1 cellular context compared by ENCODE assay signal in genomic region chr1:151716771-151717631, GRCh38.
TF ChIP-seq lines count a peak whose summit lies in the region.

Gene CELF3 (minus strand): TSS chr1:151716803. CDS start chr1:151716020, 783 bp downstream.

TF ChIP-seq in K562, 482 proteins besides CTCF, POLR2A, EP300 and RAD21 (continued from another document and continues in another):
- TF ChIP-seq CHD2 (IDR thresholded peaks at IDR 0.05; ENCODE audit: low read depth, low read length) (0 out of 2 replicates have a peak, but pooled peaks have one; percentile 20), ZC3H4 (CRISPR knock-in tag; IDR thresholded peaks at IDR 0.05; ENCODE audit: borderline replicate concordance) (no peak), ZNF444 (CRISPR knock-in tag; IDR thresholded peaks at IDR 0.05) (no peak), RAD51 (IDR thresholded peaks at IDR 0.05; ENCODE audit: borderline replicate concordance, low read depth) (no peak), NBN (IDR thresholded peaks at IDR 0.05; ENCODE audit: low read depth) (peak; percentile 43; the same call in 1 of the 2 replicates), U2AF1 (optimal IDR thresholded peaks at IDR 0.05; ENCODE audit: low read depth, low read length) (no peak), HOXB6 (CRISPR knock-in tag; IDR thresholded peaks at IDR 0.05; ENCODE audit: borderline replicate concordance) (no peak), NFATC3 (IDR thresholded peaks at IDR 0.05) (peak; percentile 87), ZBTB5 (IDR thresholded peaks at IDR 0.05) (no peak), BMI1 (IDR thresholded peaks at IDR 0.05; ENCODE audit: low read length) (no peak), KAT2B (IDR thresholded peaks at IDR 0.05; ENCODE audit: low read depth, low read length) (no peak), CREB1 (IDR thresholded peaks at IDR 0.05) (0 out of 2 replicates have a peak, but pooled peaks have one; percentile 10), CREB1 (CRISPR knock-in tag; IDR thresholded peaks at IDR 0.05) (no peak), PHF8 (IDR thresholded peaks at IDR 0.05; ENCODE audit: borderline replicate concordance, low read length) (no peak), UBTF (IDR thresholded peaks at IDR 0.05; ENCODE audit: borderline replicate concordance in 1 of 2, low read depth in 2 of 2, low read length in 2 of 2) (no peak), SRSF9 (IDR thresholded peaks at IDR 0.05; ENCODE audit: borderline replicate concordance, low read depth, low read length) (no peak), CHD1 (IDR thresholded peaks at IDR 0.05; ENCODE audit: low read length) (no peak), FOXA1 (IDR thresholded peaks at IDR 0.05; ENCODE audit: borderline replicate concordance) (no peak), CHAMP1 (IDR thresholded peaks at IDR 0.05) (peak; percentile 92), ZNF311 (CRISPR knock-in tag; IDR thresholded peaks at IDR 0.05) (no peak), U2AF2 (optimal IDR thresholded peaks at IDR 0.05; ENCODE audit: low read depth, low read length) (no peak), ILK (tag; IDR thresholded peaks at IDR 0.05; ENCODE audit: borderline replicate concordance, low read depth) (no peak), SRSF1 (IDR thresholded peaks at IDR 0.05; ENCODE audit: low read depth, low read length) (no peak), ZFX (CRISPR knock-in tag; IDR thresholded peaks at IDR 0.05) (no peak), ZNF57 (CRISPR knock-in tag; IDR thresholded peaks at IDR 0.05) (no peak), YY1 (IDR thresholded peaks at IDR 0.05; ENCODE audit: borderline replicate concordance in 1 of 3, control insufficient read depth in 1 of 3, extremely low read depth in 1 of 3, insufficient read depth in 3 of 3, insufficient read length in 1 of 3, insufficient replicate concordance in 2 of 3, low read depth in 1 of 3, low read length in 2 of 3) (peak in 2 of 3 experiments; percentile 60 to 70), STAG1 (CRISPR knock-in tag; IDR thresholded peaks at IDR 0.05; ENCODE audit: borderline replicate concordance) (no peak), FOS (IDR thresholded peaks at IDR 0.05; ENCODE audit: extremely low read depth, insufficient read length) (no peak), POLR2AphosphoS5 (IDR thresholded peaks at IDR 0.05; ENCODE audit: control insufficient read depth, insufficient read depth, low read depth, low read length) (peak; percentile 53; the same call in 1 of the 2 replicates), ARNT (IDR thresholded peaks at IDR 0.05) (peak; percentile 40 to 81; a peak in 2 of 4 replicates), MAFG (tag; conservative IDR thresholded peaks at IDR 0.05) (no peak), PTTG1 (tag; IDR thresholded peaks at IDR 0.05; ENCODE audit: low read depth) (no peak), AFF4 (CRISPR knock-in tag; IDR thresholded peaks at IDR 0.05) (no peak), NFRKB (IDR thresholded peaks at IDR 0.05; ENCODE audit: low read depth) (no peak), PYGO2 (tag; IDR thresholded peaks at IDR 0.05) (no peak), ZNF76 (CRISPR knock-in tag; IDR thresholded peaks at IDR 0.05; ENCODE audit: borderline replicate concordance) (no peak), CBFB (CRISPR knock-in tag; IDR thresholded peaks at IDR 0.05) (no peak), ZNF197 (CRISPR knock-in tag; IDR thresholded peaks at IDR 0.05; ENCODE audit: low read depth) (no peak), ELF1 (tag; IDR thresholded peaks at IDR 0.05) (no peak), ZNF324 (CRISPR knock-in tag; IDR thresholded peaks at IDR 0.05) (no peak), BRD4 (IDR thresholded peaks at IDR 0.05) (no peak), RCOR1 (IDR thresholded peaks at IDR 0.05; ENCODE audit: borderline replicate concordance in 1 of 2, low read depth in 2 of 2, low read length in 2 of 2) (peak in 1 of 2 experiments; percentile 62; a peak in 1 of 4 replicates), TAF15 (IDR thresholded peaks at IDR 0.05; ENCODE audit: low read depth, low read length) (no peak), NEUROD1 (IDR thresholded peaks at IDR 0.05; ENCODE audit: borderline replicate concordance, low read depth, low read length, partially characterized antibody) (peak; percentile 32), ZBTB11 (CRISPR knock-in tag; IDR thresholded peaks at IDR 0.05) (no peak), HES1 (IDR thresholded peaks at IDR 0.05; ENCODE audit: low read depth) (no peak), HDAC6 (IDR thresholded peaks at IDR 0.05; ENCODE audit: low read depth, low read length) (no peak), ATF7 (IDR thresholded peaks at IDR 0.05) (peak; percentile 57; the same call in 1 of the 2 replicates), FOXK2 (conservative IDR thresholded peaks at IDR 0.05 in 1 of 2, IDR thresholded peaks at IDR 0.05 in 1 of 2; ENCODE audit: low read depth in 2 of 2) (no peak), ATF3 (IDR thresholded peaks at IDR 0.05) (peak; percentile 32), ATF3 (CRISPR knock-in tag; conservative IDR thresholded peaks at IDR 0.05) (no peak), PTRF (tag; IDR thresholded peaks at IDR 0.05) (no peak), ZKSCAN8 (CRISPR knock-in tag; IDR thresholded peaks at IDR 0.05) (no peak), GTF2E2 (tag; IDR thresholded peaks at IDR 0.05) (no peak), HCFC1 (IDR thresholded peaks at IDR 0.05; ENCODE audit: low read depth, low read length) (0 out of 2 replicates have a peak, but pooled peaks have one; percentile 12), SP1 (CRISPR knock-in tag; IDR thresholded peaks at IDR 0.05) (peak; percentile 57), ZNF586 (CRISPR knock-in tag; conservative IDR thresholded peaks at IDR 0.05) (no peak)
